In the genomic region with DNA sequence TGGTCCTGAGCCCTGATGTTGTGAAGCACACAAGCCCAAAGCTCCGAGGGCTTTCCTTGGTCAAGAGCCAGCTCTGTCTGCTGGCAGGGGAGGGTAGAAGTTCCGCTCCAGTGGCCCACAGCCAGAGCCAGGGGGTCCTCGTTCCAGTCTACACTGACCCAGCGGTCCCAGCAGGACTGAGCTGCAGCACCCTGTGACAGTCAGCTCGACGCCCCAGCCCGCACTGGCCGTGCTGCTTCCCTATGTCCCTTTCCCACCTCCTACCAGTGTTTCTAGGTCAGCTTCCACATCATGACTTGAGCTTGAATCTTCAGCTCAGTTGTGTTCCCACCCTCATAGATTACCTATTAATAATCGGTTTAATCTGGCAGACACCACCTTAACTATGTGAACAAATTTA, we compare ENCODE assay signal across 29 cellular contexts.
"Had no signal": no experiment of that assay in that cellular context is flagged by ENCODE, and none has a peak within 500 bp of the region (broad histone marks: within the 10 kb centered on the region; RNA-seq: fewer than 3 reads in every experiment).

No MANE protein-coding gene starts in this region.

- H3K27ac ChIP-seq: ovary, parathyroid adenoma, psoas muscle, right lobe of liver, sigmoid colon, stomach, thoracic aorta, tibial artery, transverse colon, vagina had no signal

- ATAC-seq: naive thymus-derived CD8-positive, alpha-beta T cell; natural killer cell treated with Interleukin-12 subunit alpha and Interleukin-12 subunit beta and Interleukin-15 and Interleukin-18, amount 100 ng/mL, for 72 hours; psoas muscle; right cardiac atrium; right lobe of liver; stimulated activated effector memory CD8-positive, alpha-beta T cell treated with anti-CD3 and anti-CD28 coated beads, Interleukin-12 subunit alpha, Interleukin-12 subunit beta, amount 100 ng/mL, for 72 hours; stimulated activated naive B cell treated with anti-CD40 and anti-IgM and Interleukin-4, amounts not matched to agents 10 μg/mL and 1 μg/mL and 100 μg/mL, for 72 hours had no signal

- DNase-seq: naive B cell; naive thymus-derived CD8-positive, alpha-beta T cell; nephron progenitor cell; occipital lobe; ovary; posterior cingulate gyrus; psoas muscle; right cardiac atrium; right lobe of liver; sigmoid colon; small intestine; stimulated activated CD4-positive, alpha-beta T cell treated with anti-CD3 and anti-CD28 coated beads, Interleukin-15, amount 100 ng/mL, for 24 hours; stimulated activated CD4-positive, alpha-beta T cell treated with anti-CD3 and anti-CD28 coated beads, Interleukin-2, amount 100 ng/mL, for 24 hours; stimulated activated CD4-positive, alpha-beta T cell treated with anti-CD3 and anti-CD28 coated beads, Interleukin-2, amount 100 ng/mL, for 48 hours; stimulated activated CD4-positive, alpha-beta T cell treated with anti-CD3 and anti-CD28 coated beads, Interleukin-4, amount 100 ng/mL, for 24 hours; stimulated activated naive B cell treated with anti-CD40 and anti-IgM and Interleukin-4, amounts not matched to agents 10 μg/mL and 1 μg/mL and 100 μg/mL, for 72 hours; stimulated activated naive CD4-positive, alpha-beta T cell treated with Interleukin-2 at 50 U/mL for 16 hours; stomach; tibial artery; transverse colon had no signal

- H3K9me3 Mint-ChIP-seq: natural killer cell treated with Interleukin-12 subunit alpha and Interleukin-12 subunit beta and Interleukin-15 and Interleukin-18, amount 100 ng/mL, for 72 hours; neural crest cell; stimulated activated effector memory CD8-positive, alpha-beta T cell treated with anti-CD3 and anti-CD28 coated beads, Interleukin-12 subunit alpha, Interleukin-12 subunit beta, amount 100 ng/mL, for 72 hours; stimulated activated naive CD8-positive, alpha-beta T cell treated with anti-CD3 and anti-CD28 coated beads, Interleukin-15, Interleukin-2, amounts not matched to agents 100 ng/mL and 50 ng/mL, for 24 hours; type B pancreatic cell had no signal

- H3K27me3 ChIP-seq: ovary, right lobe of liver, sigmoid colon, stomach, vagina had no signal

- H3K4me3 ChIP-seq: ovary, psoas muscle, right lobe of liver, sigmoid colon, stomach, thoracic aorta, tibial artery, transverse colon, vagina had no signal

- H3K4me1 ChIP-seq: parathyroid adenoma, psoas muscle, sigmoid colon, tibial artery, vagina had no signal

- H3K27ac Mint-ChIP-seq: naive B cell; naive thymus-derived CD8-positive, alpha-beta T cell; natural killer cell treated with Interleukin-12 subunit alpha and Interleukin-12 subunit beta and Interleukin-15 and Interleukin-18, amount 100 ng/mL, for 72 hours; nephron progenitor cell; progenitor cell of endocrine pancreas; stimulated activated effector memory CD8-positive, alpha-beta T cell treated with anti-CD3 and anti-CD28 coated beads, Interleukin-12 subunit alpha, Interleukin-12 subunit beta, amount 100 ng/mL, for 72 hours; stimulated activated naive B cell treated with anti-CD40 and anti-IgM and Interleukin-4, amounts not matched to agents 10 μg/mL and 1 μg/mL and 100 μg/mL, for 72 hours; stimulated activated naive CD8-positive, alpha-beta T cell treated with anti-CD3 and anti-CD28 coated beads, Interleukin-15, Interleukin-2, amounts not matched to agents 100 ng/mL and 50 ng/mL, for 24 hours; type B pancreatic cell had no signal

- H3K9me3 ChIP-seq: ovary, psoas muscle, right lobe of liver, sigmoid colon, stomach, thoracic aorta, tibial artery, transverse colon, vagina had no signal

- H3K4me3 Mint-ChIP-seq: naive thymus-derived CD8-positive, alpha-beta T cell; natural killer cell treated with Interleukin-12 subunit alpha and Interleukin-12 subunit beta and Interleukin-15 and Interleukin-18, amount 100 ng/mL, for 72 hours; nephron progenitor cell; neural crest cell; stimulated activated effector memory CD8-positive, alpha-beta T cell treated with anti-CD3 and anti-CD28 coated beads, Interleukin-12 subunit alpha, Interleukin-12 subunit beta, amount 100 ng/mL, for 72 hours; stimulated activated naive B cell treated with anti-CD40 and anti-IgM and Interleukin-4, amounts not matched to agents 10 μg/mL and 1 μg/mL and 100 μg/mL, for 72 hours; stimulated activated naive CD8-positive, alpha-beta T cell treated with anti-CD3 and anti-CD28 coated beads, Interleukin-15, Interleukin-2, amounts not matched to agents 100 ng/mL and 50 ng/mL, for 24 hours; type B pancreatic cell had no signal

- H3K36me3 Mint-ChIP-seq: naive B cell; naive thymus-derived CD8-positive, alpha-beta T cell; natural killer cell treated with Interleukin-12 subunit alpha and Interleukin-12 subunit beta and Interleukin-15 and Interleukin-18, amount 100 ng/mL, for 72 hours; stimulated activated effector memory CD8-positive, alpha-beta T cell treated with anti-CD3 and anti-CD28 coated beads, Interleukin-12 subunit alpha, Interleukin-12 subunit beta, amount 100 ng/mL, for 72 hours; stimulated activated naive B cell treated with anti-CD40 and anti-IgM and Interleukin-4, amounts not matched to agents 10 μg/mL and 1 μg/mL and 100 μg/mL, for 72 hours; type B pancreatic cell had no signal

- H3K4me1 Mint-ChIP-seq: nephron progenitor cell had no signal

- H3K36me3 ChIP-seq: ovary, right lobe of liver, sigmoid colon, stomach, thoracic aorta, tibial artery, transverse colon, vagina had no signal
